1 cellular context compared by ENCODE assay signal in the genomic region with DNA sequence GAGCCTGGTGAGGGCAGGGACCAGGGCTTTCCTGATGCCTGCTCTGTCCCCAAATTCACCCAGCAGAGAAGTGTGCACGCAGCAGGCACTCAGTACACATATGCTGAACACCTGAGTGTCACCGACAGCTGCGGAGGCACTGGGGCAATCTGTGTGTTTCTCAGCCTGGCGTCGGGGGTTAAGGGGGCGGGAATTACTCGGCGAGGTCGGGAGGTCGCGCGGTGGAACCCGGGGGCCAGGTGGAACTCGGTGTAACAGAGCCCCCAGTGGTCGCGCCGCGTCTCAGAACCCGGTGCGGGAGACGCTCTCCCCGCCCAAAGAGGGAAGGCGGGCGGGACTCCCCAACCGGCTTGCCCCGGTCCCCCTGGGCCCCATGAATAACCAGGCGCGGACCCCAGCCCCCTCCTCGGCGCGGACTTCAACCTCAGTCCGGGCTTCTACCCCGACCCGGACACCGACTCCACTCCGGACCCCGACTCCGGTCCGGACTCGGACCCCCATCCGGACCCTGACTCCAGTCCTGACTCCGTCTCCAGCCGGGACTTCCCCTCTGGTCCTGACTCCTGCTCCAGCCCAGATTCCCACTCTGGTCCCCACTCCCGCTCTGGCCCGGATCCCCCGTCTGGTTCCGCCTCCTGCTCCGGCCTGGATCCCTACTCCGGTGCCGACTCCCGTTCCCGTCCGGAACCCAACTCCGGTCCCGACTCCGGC.
A peak's percentile ranks its signal among the peaks of the same experiment; 100 is the strongest.
TF ChIP-seq lines count a peak whose summit lies in the region.

A gene with protein sequence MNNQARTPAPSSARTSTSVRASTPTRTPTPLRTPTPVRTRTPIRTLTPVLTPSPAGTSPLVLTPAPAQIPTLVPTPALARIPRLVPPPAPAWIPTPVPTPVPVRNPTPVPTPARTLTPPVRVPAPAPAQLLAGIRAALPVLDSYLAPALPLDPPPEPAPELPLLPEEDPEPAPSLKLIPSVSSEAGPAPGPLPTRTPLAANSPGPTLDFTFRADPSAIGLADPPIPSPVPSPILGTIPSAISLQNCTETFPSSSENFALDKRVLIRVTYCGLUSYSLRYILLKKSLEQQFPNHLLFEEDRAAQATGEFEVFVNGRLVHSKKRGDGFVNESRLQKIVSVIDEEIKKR (plus strand): TSS at position 300 of the 711 bp plus-strand sequence. CDS start 74 bp downstream, at position 374.

TF ChIP-seq in WTC11, 78 proteins besides CTCF, POLR2A, EP300 and RAD21 (continued from another document and continues in another):
- TF ChIP-seq, protein P1, sequence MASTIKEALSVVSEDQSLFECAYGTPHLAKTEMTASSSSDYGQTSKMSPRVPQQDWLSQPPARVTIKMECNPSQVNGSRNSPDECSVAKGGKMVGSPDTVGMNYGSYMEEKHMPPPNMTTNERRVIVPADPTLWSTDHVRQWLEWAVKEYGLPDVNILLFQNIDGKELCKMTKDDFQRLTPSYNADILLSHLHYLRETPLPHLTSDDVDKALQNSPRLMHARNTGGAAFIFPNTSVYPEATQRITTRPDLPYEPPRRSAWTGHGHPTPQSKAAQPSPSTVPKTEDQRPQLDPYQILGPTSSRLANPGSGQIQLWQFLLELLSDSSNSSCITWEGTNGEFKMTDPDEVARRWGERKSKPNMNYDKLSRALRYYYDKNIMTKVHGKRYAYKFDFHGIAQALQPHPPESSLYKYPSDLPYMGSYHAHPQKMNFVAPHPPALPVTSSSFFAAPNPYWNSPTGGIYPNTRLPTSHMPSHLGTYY (CRISPR knock-in tag; IDR thresholded peaks at IDR 0.05): no peak
- TF ChIP-seq ZMAT4 (CRISPR knock-in tag; IDR thresholded peaks at IDR 0.05) (no peak), ZNF317 (CRISPR knock-in tag; IDR thresholded peaks at IDR 0.05; ENCODE audit: borderline replicate concordance, low read depth) (no peak), ZNF532 (CRISPR knock-in tag; IDR thresholded peaks at IDR 0.05; ENCODE audit: borderline replicate concordance) (no peak), MLX (CRISPR knock-in tag; IDR thresholded peaks at IDR 0.05) (no peak), PRRX2 (CRISPR knock-in tag; IDR thresholded peaks at IDR 0.05) (no peak), TCF7 (CRISPR knock-in tag; IDR thresholded peaks at IDR 0.05; ENCODE audit: low read depth) (no peak), TP53 (CRISPR knock-in tag; IDR thresholded peaks at IDR 0.05) (peak; percentile 17; the same call in 1 of the 2 replicates), PRDM15 (CRISPR knock-in tag; IDR thresholded peaks at IDR 0.05) (peak; percentile 100), ZBTB43 (CRISPR knock-in tag; IDR thresholded peaks at IDR 0.05) (no peak; the same call in 1 of the 2 replicates), CREB1 (CRISPR knock-in tag; IDR thresholded peaks at IDR 0.05) (no peak), ATF2 (CRISPR knock-in tag; IDR thresholded peaks at IDR 0.05; ENCODE audit: borderline replicate concordance, low read depth) (no peak), JAZF1 (CRISPR knock-in tag; IDR thresholded peaks at IDR 0.05) (no peak), HMGA2 (CRISPR knock-in tag; IDR thresholded peaks at IDR 0.05) (no peak)
- TF ChIP-seq, protein P2, sequence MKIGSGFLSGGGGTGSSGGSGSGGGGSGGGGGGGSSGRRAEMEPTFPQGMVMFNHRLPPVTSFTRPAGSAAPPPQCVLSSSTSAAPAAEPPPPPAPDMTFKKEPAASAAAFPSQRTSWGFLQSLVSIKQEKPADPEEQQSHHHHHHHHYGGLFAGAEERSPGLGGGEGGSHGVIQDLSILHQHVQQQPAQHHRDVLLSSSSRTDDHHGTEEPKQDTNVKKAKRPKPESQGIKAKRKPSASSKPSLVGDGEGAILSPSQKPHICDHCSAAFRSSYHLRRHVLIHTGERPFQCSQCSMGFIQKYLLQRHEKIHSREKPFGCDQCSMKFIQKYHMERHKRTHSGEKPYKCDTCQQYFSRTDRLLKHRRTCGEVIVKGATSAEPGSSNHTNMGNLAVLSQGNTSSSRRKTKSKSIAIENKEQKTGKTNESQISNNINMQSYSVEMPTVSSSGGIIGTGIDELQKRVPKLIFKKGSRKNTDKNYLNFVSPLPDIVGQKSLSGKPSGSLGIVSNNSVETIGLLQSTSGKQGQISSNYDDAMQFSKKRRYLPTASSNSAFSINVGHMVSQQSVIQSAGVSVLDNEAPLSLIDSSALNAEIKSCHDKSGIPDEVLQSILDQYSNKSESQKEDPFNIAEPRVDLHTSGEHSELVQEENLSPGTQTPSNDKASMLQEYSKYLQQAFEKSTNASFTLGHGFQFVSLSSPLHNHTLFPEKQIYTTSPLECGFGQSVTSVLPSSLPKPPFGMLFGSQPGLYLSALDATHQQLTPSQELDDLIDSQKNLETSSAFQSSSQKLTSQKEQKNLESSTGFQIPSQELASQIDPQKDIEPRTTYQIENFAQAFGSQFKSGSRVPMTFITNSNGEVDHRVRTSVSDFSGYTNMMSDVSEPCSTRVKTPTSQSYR (CRISPR knock-in tag; IDR thresholded peaks at IDR 0.05): no peak; the same call in 1 of the 2 replicates
- TF ChIP-seq, protein P3, sequence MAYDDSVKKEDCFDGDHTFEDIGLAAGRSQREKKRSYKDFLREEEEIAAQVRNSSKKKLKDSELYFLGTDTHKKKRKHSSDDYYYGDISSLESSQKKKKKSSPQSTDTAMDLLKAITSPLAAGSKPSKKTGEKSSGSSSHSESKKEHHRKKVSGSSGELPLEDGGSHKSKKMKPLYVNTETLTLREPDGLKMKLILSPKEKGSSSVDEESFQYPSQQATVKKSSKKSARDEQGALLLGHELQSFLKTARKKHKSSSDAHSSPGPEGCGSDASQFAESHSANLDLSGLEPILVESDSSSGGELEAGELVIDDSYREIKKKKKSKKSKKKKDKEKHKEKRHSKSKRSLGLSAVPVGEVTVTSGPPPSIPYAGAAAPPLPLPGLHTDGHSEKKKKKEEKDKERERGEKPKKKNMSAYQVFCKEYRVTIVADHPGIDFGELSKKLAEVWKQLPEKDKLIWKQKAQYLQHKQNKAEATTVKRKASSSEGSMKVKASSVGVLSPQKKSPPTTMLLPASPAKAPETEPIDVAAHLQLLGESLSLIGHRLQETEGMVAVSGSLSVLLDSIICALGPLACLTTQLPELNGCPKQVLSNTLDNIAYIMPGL (CRISPR knock-in tag; IDR thresholded peaks at IDR 0.05): peak; percentile 39
- TF ChIP-seq, protein P4, sequence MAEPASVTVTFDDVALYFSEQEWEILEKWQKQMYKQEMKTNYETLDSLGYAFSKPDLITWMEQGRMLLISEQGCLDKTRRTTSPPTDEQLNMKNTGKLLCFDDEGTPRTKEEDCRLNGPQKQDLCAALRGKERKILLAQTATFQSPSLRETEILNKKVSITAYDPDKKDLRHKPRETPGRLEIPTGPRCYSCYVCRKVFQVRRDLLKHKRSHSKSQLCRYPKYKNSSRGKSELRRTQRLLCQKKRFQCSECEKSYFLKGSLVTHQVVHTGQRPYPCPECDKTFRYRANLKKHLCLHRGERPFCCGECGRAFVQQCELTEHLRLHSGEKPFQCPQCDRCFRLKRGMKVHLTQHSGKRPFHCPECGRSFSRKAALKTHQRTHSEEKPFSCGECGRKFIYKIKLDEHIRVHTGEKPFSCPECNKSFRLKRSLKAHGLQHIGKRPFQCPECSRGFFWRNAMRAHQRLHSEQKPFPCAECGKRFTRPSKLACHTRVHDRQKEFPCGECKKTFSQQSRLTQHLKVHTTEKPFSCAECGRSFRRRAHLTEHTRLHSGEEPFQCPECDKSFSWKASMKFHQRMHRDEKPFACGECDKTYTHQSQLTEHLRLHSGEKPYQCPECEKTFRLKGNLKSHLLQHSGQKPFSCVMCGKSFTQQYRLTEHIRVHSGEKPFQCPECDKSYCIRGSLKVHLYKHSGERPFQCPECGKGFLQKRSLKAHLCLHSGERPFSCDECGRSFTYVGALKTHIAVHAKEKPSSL (CRISPR knock-in tag; conservative IDR thresholded peaks at IDR 0.05): no peak
